15 cellular contexts compared by ENCODE assay signal in the genomic region with DNA sequence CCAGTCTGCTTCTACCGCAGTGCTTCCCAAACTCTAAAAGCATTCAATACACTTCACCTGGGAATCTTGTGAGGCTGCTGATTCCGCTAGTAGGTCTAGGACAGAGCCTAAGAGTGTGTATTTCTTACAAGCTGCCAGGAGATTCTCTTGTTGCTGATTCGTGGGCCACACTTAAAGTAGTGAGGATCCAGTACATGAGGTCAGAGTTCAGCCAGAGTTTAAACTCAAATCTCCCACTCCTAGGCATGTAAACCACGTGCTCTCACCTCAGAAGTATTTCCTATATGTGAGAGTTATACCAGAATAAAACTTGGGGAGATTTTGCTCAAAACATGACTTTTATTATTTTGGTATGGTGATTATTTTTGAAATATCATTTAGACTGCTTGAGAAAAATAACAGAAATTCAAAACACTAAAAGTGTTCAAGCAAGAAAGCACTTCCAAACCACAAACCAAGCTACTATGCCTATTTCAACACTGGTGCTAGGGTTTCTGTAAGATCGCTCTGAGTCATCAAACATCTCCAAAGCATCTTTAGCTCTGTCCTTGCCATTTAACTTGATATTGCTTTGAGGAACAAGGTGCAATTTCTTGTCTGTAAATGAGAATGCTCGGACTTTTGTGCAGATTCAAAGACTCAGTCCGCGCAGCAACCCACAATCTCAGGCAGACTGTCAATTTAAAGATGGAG. TPM values are rescaled to one million over a fixed set of nuclear protein-coding genes. Genes with fewer than 3 reads are reported as not detected.
A peak's percentile ranks its signal among the peaks of the same experiment; 100 is the strongest.
DNase-seq lines count a peak whose midpoint lies in the region; FAIRE-seq and TF ChIP-seq lines count a peak whose summit lies in the region.
"Had no signal": no experiment of that assay in that cellular context is flagged by ENCODE, and none has a peak within 500 bp of the region (broad histone marks: within the 10 kb centered on the region; RNA-seq: fewer than 3 reads in every experiment).

No MANE protein-coding gene starts in this region.

- H3K36me3 Mint-ChIP-seq in activated CD4-positive, alpha-beta memory T cell treated with anti-CD3 and anti-CD28 coated beads, Interleukin-2, amount 10 ng/mL, durations not matched to agents 7 days and 5 days (ENCODE audit: low read depth), result no peaks in the 10 kb centered on the region

- in situ Hi-C loops in GM23248 (cut with MboI), result no loop called here

- CTCF ChIA-PET in activated CD4-positive, alpha-beta memory T cell treated with anti-CD3 and anti-CD28 coated beads, Interleukin-2, amount 10 ng/mL, durations not matched to agents 7 days and 5 days (lab: Charles Lee), result no interaction called here

- POLR2A ChIA-PET in activated CD4-positive, alpha-beta memory T cell treated with anti-CD3 and anti-CD28 coated beads, Interleukin-2, amount 10 ng/mL, durations not matched to agents 7 days and 5 days (lab: Charles Lee), result no interaction called here

- H3K4me1 ChIP-seq in GM23248 (ENCODE audit: insufficient read depth) (peaks cover 14% of the 10 kb centered on the region), fibroblast of lung (ENCODE audit: control insufficient read depth, extremely low read depth, insufficient read depth, low read length) (no peaks in the 10 kb centered on the region), skeletal muscle tissue (ENCODE audit: control insufficient read depth in 3 of 3, insufficient read depth in 3 of 3, low read length in 3 of 3) (no peaks in the 10 kb centered on the region)
- H3K4me1 ChIP-seq: HAP-1, prostate gland had no signal

- TF ChIP-seq CTCF in fibroblast of lung (conservative IDR thresholded peaks at IDR 0.05 in 1 of 2, IDR thresholded peaks at IDR 0.05 in 1 of 2; ENCODE audit: low read depth in 1 of 2, low read length in 2 of 2), result no peak
- no peak for TF ChIP-seq CTCF in GM10266 (IDR thresholded peaks at IDR 0.05; ENCODE audit: control insufficient read depth, insufficient read depth, low read depth, missing control alignments)

- H3F3A ChIP-seq in GM23248 (ENCODE audit: insufficient read depth), result peaks cover 22% of the 10 kb centered on the region

- no peak overlapping the region for H3K4me3 ChIP-seq in GM23248
- no peak overlapping the region for H3K4me3 ChIP-seq in fibroblast of lung (replicated peaks in 1 of 4; ENCODE audit: control extremely low read depth in 1 of 4, insufficient read depth in 1 of 4, low read depth in 3 of 4, low read length in 4 of 4)
- no peak overlapping the region for H3K4me3 ChIP-seq in skeletal muscle tissue (ENCODE audit: low read length in 3 of 3)
- H3K4me3 ChIP-seq: HAP-1, prostate gland had no signal

- no peak overlapping the region for H3K27ac ChIP-seq in GM23248
- H3K27ac ChIP-seq in fibroblast of lung (ENCODE audit: insufficient read depth, low read length), result no peak overlapping the region
- H3K27ac ChIP-seq in skeletal muscle tissue (ENCODE audit: low read depth, low read length), result peak overlapping the region; percentile 6
- H3K27ac ChIP-seq: prostate gland had no signal

- H3K9ac ChIP-seq in GM23248, result no peak overlapping the region
- H3K9ac ChIP-seq in fibroblast of lung (ENCODE audit: insufficient read depth, low read length), result no peak overlapping the region
- no peak overlapping the region for H3K9ac ChIP-seq in skeletal muscle tissue (ENCODE audit: low read depth in 1 of 3, low read length in 3 of 3)

- 26 to 30% methylated on average over 8 of the region's 8 CpGs for WGBS in GM23248 (ENCODE audit: low coverage in 1 of 2, low lambda C conversion rate in 2 of 2, missing lambda C conversion rate in 2 of 2), 2 experiments

- FAIRE-seq in RCC 7860 (lab: Jason Lieb, UNC), result peak; percentile 86

- H3K9me2 ChIP-seq in GM23248 (ENCODE audit: insufficient read depth), result no peaks in the 10 kb centered on the region

- peak; percentile 95 for DNase-seq in GM23248
- peak; percentile 40 for DNase-seq in RCC 7860 (ENCODE audit: low spot score)
- peak; percentile 82 to 91 for DNase-seq in fibroblast of lung (ENCODE audit: low read depth in 2 of 2)
- no peak for DNase-seq in activated CD4-positive, alpha-beta memory T cell treated with anti-CD3 and anti-CD28 coated beads, Interleukin-2, amount 10 ng/mL, durations not matched to agents 7 days and 5 days
- DNase-seq in hippocampal formation (lab: John Stamatoyannopoulos, UW), result no peak
- DNase-seq in GM10266 (ENCODE audit: extremely low spot score), result no peak
- DNase-seq in activated CD8-positive, alpha-beta memory T cell treated with anti-CD3 and anti-CD28 coated beads, Interleukin-2, amount 50 U/mL, for 4 hours, result no peak
- DNase-seq: activated CD4-positive, alpha-beta T cell treated with anti-CD3 and anti-CD28 coated beads, Interleukin-2, amount 10 ng/mL, durations not matched to agents 7 days and 5 days; activated naive CD4-positive, alpha-beta T cell treated with anti-CD3 and anti-CD28 coated beads, Interleukin-2, amount 50 U/mL, for 16 hours; left colon; NCI-H187 treated with DMSO at 0.1 percent for 48 hours; SHP77 treated with DMSO at 0.1 percent for 48 hours had no signal

- no peaks in the 10 kb centered on the region for H3K4me1 Mint-ChIP-seq in activated CD4-positive, alpha-beta memory T cell treated with anti-CD3 and anti-CD28 coated beads, Interleukin-2, amount 10 ng/mL, durations not matched to agents 7 days and 5 days
- H3K4me1 Mint-ChIP-seq: activated CD4-positive, alpha-beta T cell treated with anti-CD3 and anti-CD28 coated beads, Interleukin-2, amount 10 ng/mL, durations not matched to agents 7 days and 5 days had no signal

- H3K4me2 ChIP-seq in GM23248 (ENCODE audit: unreplicated experiment), result peak overlapping the region; percentile 39
- no peak overlapping the region for H3K4me2 ChIP-seq in fibroblast of lung (ENCODE audit: extremely low read depth, insufficient read depth, low read length)

- no peak overlapping the region for H2AFZ ChIP-seq in GM23248
- no peak overlapping the region for H2AFZ ChIP-seq in fibroblast of lung (ENCODE audit: low read length)

- no peaks in the 10 kb centered on the region for H3K9me3 Mint-ChIP-seq in activated CD4-positive, alpha-beta memory T cell treated with anti-CD3 and anti-CD28 coated beads, Interleukin-2, amount 10 ng/mL, durations not matched to agents 7 days and 5 days
- H3K9me3 Mint-ChIP-seq: activated CD4-positive, alpha-beta T cell treated with anti-CD3 and anti-CD28 coated beads, Interleukin-2, amount 10 ng/mL, durations not matched to agents 7 days and 5 days had no signal

- H3K4me3 Mint-ChIP-seq in activated CD4-positive, alpha-beta memory T cell treated with anti-CD3 and anti-CD28 coated beads, Interleukin-2, amount 10 ng/mL, durations not matched to agents 7 days and 5 days, result no peak overlapping the region
- H3K4me3 Mint-ChIP-seq: activated CD4-positive, alpha-beta T cell treated with anti-CD3 and anti-CD28 coated beads, Interleukin-2, amount 10 ng/mL, durations not matched to agents 7 days and 5 days had no signal

- no peak overlapping the region for H3K27ac Mint-ChIP-seq in activated CD4-positive, alpha-beta memory T cell treated with anti-CD3 and anti-CD28 coated beads, Interleukin-2, amount 10 ng/mL, durations not matched to agents 7 days and 5 days
- H3K27ac Mint-ChIP-seq: activated CD4-positive, alpha-beta T cell treated with anti-CD3 and anti-CD28 coated beads, Interleukin-2, amount 10 ng/mL, durations not matched to agents 7 days and 5 days had no signal

- H3K36me3 ChIP-seq in GM23248 (ENCODE audit: low read depth), result no peaks in the 10 kb centered on the region
- H3K36me3 ChIP-seq in fibroblast of lung (ENCODE audit: control insufficient read depth, insufficient read depth, low read length), result no peaks in the 10 kb centered on the region
- no peaks in the 10 kb centered on the region for H3K36me3 ChIP-seq in skeletal muscle tissue (ENCODE audit: control insufficient read depth in 3 of 3, insufficient read depth in 3 of 3, low read length in 3 of 3)
- H3K36me3 ChIP-seq: HAP-1, prostate gland had no signal

- H3K27me3 ChIP-seq in GM23248 (replicated peaks; ENCODE audit: insufficient read depth) (no peaks in the 10 kb centered on the region), fibroblast of lung (ENCODE audit: control insufficient read depth, insufficient read depth, low read length) (no peaks in the 10 kb centered on the region), skeletal muscle tissue (ENCODE audit: control insufficient read depth in 3 of 3, insufficient read depth in 3 of 3, low read length in 3 of 3) (no peaks in the 10 kb centered on the region)

- H3K79me2 ChIP-seq in GM23248 (ENCODE audit: insufficient read depth) (no peaks in the 10 kb centered on the region), fibroblast of lung (ENCODE audit: control insufficient read depth, insufficient read depth, low read length) (no peaks in the 10 kb centered on the region)

- no peaks in the 10 kb centered on the region for H3K27me3 Mint-ChIP-seq in activated CD4-positive, alpha-beta memory T cell treated with anti-CD3 and anti-CD28 coated beads, Interleukin-2, amount 10 ng/mL, durations not matched to agents 7 days and 5 days
- H3K27me3 Mint-ChIP-seq: activated CD4-positive, alpha-beta T cell treated with anti-CD3 and anti-CD28 coated beads, Interleukin-2, amount 10 ng/mL, durations not matched to agents 7 days and 5 days had no signal

- H4K20me1 ChIP-seq in GM23248 (ENCODE audit: insufficient read depth), result no peaks in the 10 kb centered on the region
- no peaks in the 10 kb centered on the region for H4K20me1 ChIP-seq in fibroblast of lung (ENCODE audit: control insufficient read depth, extremely low read depth, insufficient read depth, low read length)

- H3K9me3 ChIP-seq in GM23248 (ENCODE audit: low read depth) (no peaks in the 10 kb centered on the region), fibroblast of lung (ENCODE audit: control insufficient read depth, insufficient read depth, low read depth, low read length) (no peaks in the 10 kb centered on the region), skeletal muscle tissue (ENCODE audit: control insufficient read depth in 3 of 3, low read length in 3 of 3) (peaks cover 0 to 2% (median 0%) of the 10 kb centered on the region in 3 donors)
- H3K9me3 ChIP-seq: HAP-1, prostate gland had no signal

RNA-seq across cellular contexts. Expression of a gene that starts 59.7 kb away (rescaled TPM):
- 4.0 and 6.3 TPM in 2 replicates for total RNA-seq in GM23248 (2014; rRNA removed; shearing (Covaris generic))
- polyA plus RNA-seq in GM23248 (2016; fragmentation: Nextera tagmentation; extraction: Ambion mirVana) (3.6 and 4.0 TPM in 2 replicates), fibroblast of lung (1.6 and 3.9 TPM in 2 replicates)
- total RNA-seq in fibroblast of lung (1.2 and 1.5 TPM in 2 replicates), skeletal muscle tissue (41.8 TPM)
- 1.1 and 2.0 TPM in 2 replicates for polyA plus RNA-seq in fibroblast of lung (2012)
- polyA minus RNA-seq in fibroblast of lung (ENCODE audit: low replicate concordance), result 0.15 TPM in 1 of 2 replicates, not detected in the other
- total RNA-seq in activated CD4-positive, alpha-beta memory T cell treated with anti-CD3 and anti-CD28 coated beads, Interleukin-2, amount 10 ng/mL, durations not matched to agents 7 days and 5 days, result not detected
- total RNA-seq: activated CD4-positive, alpha-beta T cell treated with anti-CD3 and anti-CD28 coated beads, Interleukin-2, amount 10 ng/mL, durations not matched to agents 7 days and 5 days had no signal

Comparison
In these comparisons a context has a peak if more than half of its experiments do, and no peak if none do; other contexts are left out.
1. DNase-seq: peak in GM23248 (single experiment), RCC 7860 (single experiment) and fibroblast of lung (2 of 2); none in activated CD4-positive, alpha-beta memory T cell treated with anti-CD3 and anti-CD28 coated beads, Interleukin-2, amount 10 ng/mL, durations not matched to agents 7 days and 5 days (single experiment), hippocampal formation (0 of 2), GM10266 (single experiment) and activated CD8-positive, alpha-beta memory T cell treated with anti-CD3 and anti-CD28 coated beads, Interleukin-2, amount 50 U/mL, for 4 hours (single experiment).